1 cellular context compared by ENCODE assay signal in the genomic region with DNA sequence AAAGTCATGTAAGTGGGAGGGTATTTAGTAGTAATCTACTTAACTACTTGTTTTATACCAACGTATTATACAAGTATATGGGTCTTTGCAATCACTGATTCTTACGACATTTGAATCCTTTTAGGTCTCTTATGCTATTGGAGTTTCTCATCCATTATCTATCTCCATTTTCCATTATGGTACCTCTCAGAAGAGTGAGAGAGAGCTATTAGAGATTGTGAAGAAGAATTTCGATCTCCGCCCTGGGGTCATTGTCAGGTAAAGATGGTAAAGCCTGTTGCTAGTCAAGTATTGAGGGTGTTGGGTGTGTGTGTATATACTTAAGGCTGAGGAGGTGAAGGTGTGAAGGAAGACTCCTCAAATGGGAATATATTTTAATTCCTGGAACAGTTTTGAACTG.
TF ChIP-seq lines count a peak whose summit lies in the region.

No MANE protein-coding gene starts in this region.

TF ChIP-seq in IMR-90, 13 proteins besides CTCF, POLR2A, EP300 and RAD21:
- TF ChIP-seq MAZ (IDR thresholded peaks at IDR 0.05; ENCODE audit: borderline replicate concordance, low read depth, low read length): no peak
- TF ChIP-seq MXI1 (IDR thresholded peaks at IDR 0.05; ENCODE audit: borderline replicate concordance, low read depth, low read length): no peak
TF ChIP-seq in IMR-90: peak in this region for 0.
